20 cellular contexts compared by ENCODE assay signal in the genomic region with DNA sequence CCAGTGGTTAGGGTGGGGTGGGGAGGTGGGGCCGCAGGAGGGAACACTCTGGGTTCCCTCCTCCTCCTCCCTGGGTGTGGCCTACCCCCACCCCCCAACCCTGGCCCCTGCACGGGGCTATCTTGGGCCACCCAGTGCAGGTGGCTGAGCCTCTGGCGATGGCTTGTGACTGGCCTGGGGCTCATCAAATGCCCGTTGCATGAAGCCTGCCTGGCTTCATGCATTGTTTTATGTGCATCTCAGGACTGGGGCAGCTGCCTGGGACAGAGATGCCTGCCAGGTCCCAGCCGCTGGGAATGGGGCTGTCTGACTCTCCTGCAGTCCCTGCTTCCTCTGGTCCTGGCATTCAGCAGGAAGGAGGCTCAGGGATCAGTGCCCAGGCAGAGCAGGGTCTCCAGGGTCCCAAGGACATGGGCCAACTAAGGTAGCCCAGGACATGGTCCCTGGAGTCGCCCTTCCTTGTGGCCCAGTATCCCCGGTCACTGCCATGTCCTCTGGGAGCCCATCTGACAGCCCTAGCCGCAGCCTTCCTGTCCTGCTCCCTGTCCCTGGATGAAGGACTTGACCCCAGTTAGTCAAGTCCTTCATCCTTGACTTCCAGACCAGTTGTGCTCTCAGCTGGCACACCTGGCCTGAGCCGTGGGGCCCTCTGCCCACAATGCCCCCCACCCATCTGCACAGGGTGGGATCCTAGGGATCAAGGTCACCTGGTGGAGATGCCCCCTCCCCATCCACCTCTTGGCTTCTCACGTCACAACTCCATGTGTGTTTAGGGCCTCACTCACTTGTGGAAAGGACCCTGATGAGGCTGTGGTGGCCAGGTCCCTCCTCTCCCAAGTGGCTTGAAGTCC.
DNase-seq lines count a peak whose midpoint lies in the region; ATAC-seq, FAIRE-seq and TF ChIP-seq lines count a peak whose summit lies in the region.
"Had no signal": no experiment of that assay in that cellular context is flagged by ENCODE, and none has a peak within 500 bp of the region (broad histone marks: within the 10 kb centered on the region; RNA-seq: fewer than 3 reads in every experiment).

No MANE protein-coding gene starts in this region.

- H3K9ac ChIP-seq in IMR-90 (ENCODE audit: low read depth, low read length) = no peak overlapping the region
- H3K9ac ChIP-seq in kidney (ENCODE audit: low read length in 2 of 2) = no peak overlapping the region
- H3K9ac ChIP-seq: KMS-11 had no signal

- TF ChIP-seq RAD21 in IMR-90 (IDR thresholded peaks at IDR 0.05; ENCODE audit: low read length) = no peak

- 68% methylated on average over 5 of the region's 10 CpGs; no CpG with 5 or more reads in 1 of the 2 experiments for WGBS in IMR-90 (ENCODE audit: extremely low coverage in 2 of 2, insufficient read length in 1 of 2), 2 experiments

- no peak overlapping the region for H2BK20ac ChIP-seq in IMR-90 (ENCODE audit: low read depth, low read length)

- H4K5ac ChIP-seq in IMR-90 (ENCODE audit: low read depth, low read length) = no peak overlapping the region

- H2BK15ac ChIP-seq in IMR-90 (ENCODE audit: low read depth, low read length) = no peak overlapping the region

- peaks cover 26% of the 10 kb centered on the region for H3K27me3 Mint-ChIP-seq in activated naive CD8-positive, alpha-beta T cell treated with anti-CD3 and anti-CD28 coated beads, Interleukin-2, amount 10 ng/mL, durations not matched to agents 7 days and 5 days
- peaks cover 19% of the 10 kb centered on the region for H3K27me3 Mint-ChIP-seq in activated naive CD8-positive, alpha-beta T cell treated with anti-CD3 and anti-CD28 coated beads, Interleukin-2, amount 50 U/mL, for 24 hours

- no peaks in the 10 kb centered on the region for H4K20me1 ChIP-seq in IMR-90 (ENCODE audit: insufficient read depth, low read length)

- no peak overlapping the region for H4K8ac ChIP-seq in IMR-90 (ENCODE audit: low read depth in 2 of 2, low read length in 2 of 2)

- H3K27ac Mint-ChIP-seq in activated naive CD8-positive, alpha-beta T cell treated with anti-CD3 and anti-CD28 coated beads, Interleukin-2, amount 10 ng/mL, durations not matched to agents 7 days and 5 days = no peak overlapping the region
- H3K27ac Mint-ChIP-seq in activated naive CD8-positive, alpha-beta T cell treated with anti-CD3 and anti-CD28 coated beads, Interleukin-2, amount 50 U/mL, for 24 hours = no peak overlapping the region
- H3K27ac Mint-ChIP-seq: CD4-positive, alpha-beta memory T cell had no signal

- peak overlapping the region; percentile 55 for H2AK9ac ChIP-seq in IMR-90 (replicated peaks; ENCODE audit: low read depth, low read length, poor library complexity)

- no peak for TF ChIP-seq POLR2A in IMR-90 (IDR thresholded peaks at IDR 0.05; ENCODE audit: low read depth, low read length)

- no TSS peak for BruUV-seq in IMR-90 (replicated peaks; lab: Mats Ljungman, UMichigan)

- H2AK5ac ChIP-seq in IMR-90 (ENCODE audit: low read depth, low read length) = no peak overlapping the region

- H3K4me3 ChIP-seq in IMR-90 (ENCODE audit: insufficient read depth, low read depth, low read length) = no peak overlapping the region
- H3K4me3 ChIP-seq in kidney (ENCODE audit: low read length in 2 of 2) = no peak overlapping the region
- H3K4me3 ChIP-seq: SJCRH30 had no signal

- H3K36me3 ChIP-seq in IMR-90 (ENCODE audit: control insufficient read depth, insufficient read depth, low read length) (no peaks in the 10 kb centered on the region), kidney (ENCODE audit: control insufficient read depth in 1 of 2, insufficient read depth in 2 of 2, low read length in 2 of 2) (no peaks in the 10 kb centered on the region)
- H3K36me3 ChIP-seq: SJCRH30 had no signal

- ATAC-seq in activated naive CD8-positive, alpha-beta T cell treated with anti-CD3 and anti-CD28 coated beads, Interleukin-2, amount 10 ng/mL, durations not matched to agents 7 days and 5 days (ENCODE audit: low read depth) = no peak
- ATAC-seq in activated naive CD8-positive, alpha-beta T cell treated with anti-CD3 and anti-CD28 coated beads, Interleukin-2, amount 50 U/mL, for 24 hours = no peak
- no peak for ATAC-seq in IMR-90 (ENCODE audit: low read depth)
- ATAC-seq in GM18858 (IDR thresholded peaks at IDR 0.05; ENCODE audit: unreplicated experiment) = no peak
- ATAC-seq in GM21515 (IDR thresholded peaks at IDR 0.05; ENCODE audit: unreplicated experiment) = no peak

- no peaks in the 10 kb centered on the region for H3K9me3 Mint-ChIP-seq in activated naive CD8-positive, alpha-beta T cell treated with anti-CD3 and anti-CD28 coated beads, Interleukin-2, amount 10 ng/mL, durations not matched to agents 7 days and 5 days
- H3K9me3 Mint-ChIP-seq in activated naive CD8-positive, alpha-beta T cell treated with anti-CD3 and anti-CD28 coated beads, Interleukin-2, amount 50 U/mL, for 24 hours = peaks cover under 1% of the 10 kb centered on the region

- no peak overlapping the region for H3K4ac ChIP-seq in IMR-90 (ENCODE audit: low read depth, low read length)

- in situ Hi-C loops in IMR-90 (cut with MboI; ENCODE audit: low sequenced_read_pairs) = no loop called here

- H3K4me2 ChIP-seq in IMR-90 (ENCODE audit: low read depth, low read length) = no peak overlapping the region
- H3K4me2 ChIP-seq: KMS-11 had no signal

- H3K4me1 ChIP-seq in IMR-90 (ENCODE audit: control insufficient read depth, insufficient read depth, low read length) (no peaks in the 10 kb centered on the region), kidney (ENCODE audit: control insufficient read depth in 1 of 2, insufficient read depth in 1 of 2, low read depth in 1 of 2, low read length in 2 of 2) (no peaks in the 10 kb centered on the region)
- H3K4me1 ChIP-seq: SJCRH30 had no signal

- CTCF ChIA-PET in IMR-90 (lab: Yijun Ruan, JAX) = no interaction called here

- no peak overlapping the region for H3K14ac ChIP-seq in IMR-90 (replicated peaks; ENCODE audit: low read depth, low read length)

- no peak overlapping the region for H2AFZ ChIP-seq in IMR-90 (replicated peaks; ENCODE audit: low read length, poor library complexity)

- peak; percentile 9 for DNase-seq in activated naive CD8-positive, alpha-beta T cell treated with anti-CD3 and anti-CD28 coated beads, Interleukin-2, amount 10 ng/mL, durations not matched to agents 7 days and 5 days
- DNase-seq in activated naive CD8-positive, alpha-beta T cell treated with anti-CD3 and anti-CD28 coated beads, Interleukin-2, amount 50 U/mL, for 24 hours = no peak
- no peak for DNase-seq in IMR-90
- DNase-seq in kidney = peak; percentile 42
- DNase-seq in posterior vena cava (ENCODE audit: low spot score) = peak; percentile 72
- DNase-seq in stimulated activated naive CD4-positive, alpha-beta T cell (lab: John Stamatoyannopoulos, UW) = no peak
- DNase-seq: Calu3; CD4-positive, alpha-beta memory T cell; DMS53; NCI-H1417 treated with DMSO at 0.1 percent for 48 hours; NCI-H187 treated with DMSO at 0.1 percent for 48 hours; NCI-H2227 treated with DMSO at 0.1 percent for 48 hours; NCI-H510A treated with DMSO at 0.1 percent for 48 hours; NCI-H82; SJCRH30 had no signal

- no peak overlapping the region for H4K91ac ChIP-seq in IMR-90 (ENCODE audit: insufficient read depth, low read depth, low read length)

- no peak for FAIRE-seq in kidney (lab: Jason Lieb, UNC)
- FAIRE-seq: GM12891, H1 had no signal

- TF ChIP-seq CTCF in IMR-90 (conservative IDR thresholded peaks at IDR 0.05; ENCODE audit: low read depth, low read length) (no peak), kidney (IDR thresholded peaks at IDR 0.05; ENCODE audit: borderline replicate concordance, extremely low read depth, insufficient read depth) (no peak)

- H3K4me3 Mint-ChIP-seq in activated naive CD8-positive, alpha-beta T cell treated with anti-CD3 and anti-CD28 coated beads, Interleukin-2, amount 10 ng/mL, durations not matched to agents 7 days and 5 days = no peak overlapping the region
- H3K4me3 Mint-ChIP-seq in activated naive CD8-positive, alpha-beta T cell treated with anti-CD3 and anti-CD28 coated beads, Interleukin-2, amount 50 U/mL, for 24 hours = no peak overlapping the region
- H3K4me3 Mint-ChIP-seq: CD4-positive, alpha-beta memory T cell had no signal

- H3K9me1 ChIP-seq in IMR-90 (ENCODE audit: insufficient read depth, low read length) = peaks cover 2% of the 10 kb centered on the region; the same call in 1 of the 2 replicates

- dilution Hi-C loops in IMR-90 (cut with HindIII; ENCODE audit: low sequenced_read_pairs, unreplicated experiment) = no loop called here

- POLR2A ChIA-PET in activated naive CD8-positive, alpha-beta T cell treated with anti-CD3 and anti-CD28 coated beads, Interleukin-2, amount 10 ng/mL, durations not matched to agents 7 days and 5 days (lab: Charles Lee) = no interaction called here
- POLR2A ChIA-PET in IMR-90 (lab: Charles Lee; ENCODE audit: unreplicated experiment) = no interaction called here

- no peak overlapping the region for H3K27ac ChIP-seq in IMR-90 (ENCODE audit: insufficient read depth, low read length)
- no peak overlapping the region for H3K27ac ChIP-seq in kidney (ENCODE audit: low read depth in 2 of 2, low read length in 2 of 2)
- H3K27ac ChIP-seq: KMS-11, SJCRH30 had no signal

- no peak overlapping the region for H3K56ac ChIP-seq in IMR-90 (ENCODE audit: extremely low read depth, insufficient read depth, low read length)

- intact Hi-C loops in IMR-90 (cut with micrococcal nuclease) (no loop called here), kidney (cut with DNase I) (no loop called here), posterior vena cava (cut with DNase I) (no loop called here)

- H2BK120ac ChIP-seq in IMR-90 (ENCODE audit: low read depth, low read length) = no peak overlapping the region

- H3K9me3 ChIP-seq in IMR-90 (ENCODE audit: control insufficient read depth, insufficient read depth, low read length) = peaks cover 6% of the 10 kb centered on the region
- no peaks in the 10 kb centered on the region for H3K9me3 ChIP-seq in kidney (ENCODE audit: control insufficient read depth in 1 of 2, low read length in 2 of 2)
- H3K9me3 ChIP-seq: SJCRH30 had no signal

- H3K23ac ChIP-seq in IMR-90 (ENCODE audit: low read depth, low read length) = no peak overlapping the region

- H3K18ac ChIP-seq in IMR-90 (ENCODE audit: low read depth, low read length) = no peak overlapping the region

- H3K4me1 Mint-ChIP-seq in activated naive CD8-positive, alpha-beta T cell treated with anti-CD3 and anti-CD28 coated beads, Interleukin-2, amount 10 ng/mL, durations not matched to agents 7 days and 5 days = peaks cover 1% of the 10 kb centered on the region
- H3K4me1 Mint-ChIP-seq in activated naive CD8-positive, alpha-beta T cell treated with anti-CD3 and anti-CD28 coated beads, Interleukin-2, amount 50 U/mL, for 24 hours = no peaks in the 10 kb centered on the region
- H3K4me1 Mint-ChIP-seq: CD4-positive, alpha-beta memory T cell had no signal

- H3K27me3 ChIP-seq in IMR-90 (ENCODE audit: control insufficient read depth, insufficient read depth, low read length) = peaks cover 16% of the 10 kb centered on the region

- no peaks in the 10 kb centered on the region for H3K79me1 ChIP-seq in IMR-90 (ENCODE audit: low read depth in 1 of 2, low read length in 2 of 2)

- H2BK5ac ChIP-seq in IMR-90 (ENCODE audit: low read depth, low read length, poor library complexity, severe bottlenecking) = no peak overlapping the region

- H3K36me3 Mint-ChIP-seq in activated naive CD8-positive, alpha-beta T cell treated with anti-CD3 and anti-CD28 coated beads, Interleukin-2, amount 10 ng/mL, durations not matched to agents 7 days and 5 days = no peaks in the 10 kb centered on the region
- no peaks in the 10 kb centered on the region for H3K36me3 Mint-ChIP-seq in activated naive CD8-positive, alpha-beta T cell treated with anti-CD3 and anti-CD28 coated beads, Interleukin-2, amount 50 U/mL, for 24 hours (ENCODE audit: low read depth)
- H3K36me3 Mint-ChIP-seq: CD4-positive, alpha-beta memory T cell had no signal

Comparison
In these comparisons a context has a peak if more than half of its experiments do, and no peak if none do; other contexts are left out.
1. DNase-seq: peak in activated naive CD8-positive, alpha-beta T cell treated with anti-CD3 and anti-CD28 coated beads, Interleukin-2, amount 10 ng/mL, durations not matched to agents 7 days and 5 days (single experiment), kidney (single experiment) and posterior vena cava (single experiment); none in activated naive CD8-positive, alpha-beta T cell treated with anti-CD3 and anti-CD28 coated beads, Interleukin-2, amount 50 U/mL, for 24 hours (single experiment), IMR-90 (single experiment) and stimulated activated naive CD4-positive, alpha-beta T cell (0 of 6).